ENCODE assay signal across 11 cellular contexts in genomic region chr14:69665596-69665995, GRCh38. TPM values are rescaled to one million over a fixed set of nuclear protein-coding genes. Genes with fewer than 3 reads are reported as not detected.
DNase-seq lines count a peak whose midpoint lies in the region; ATAC-seq and TF ChIP-seq lines count a peak whose summit lies in the region.
"Had no signal": no experiment of that assay in that cellular context is flagged by ENCODE, and none has a peak within 500 bp of the region (broad histone marks: within the 10 kb centered on the region; RNA-seq: fewer than 3 reads in every experiment).

No MANE protein-coding gene starts in this region.

- H3K4me3 ChIP-seq in ascending aorta (no peak overlapping the region), muscle layer of duodenum (ENCODE audit: low read depth in 1 of 2, low read length in 2 of 2) (no peak overlapping the region), transverse colon (no peak overlapping the region), SJCRH30 (no peak overlapping the region)

- H3K27ac Mint-ChIP-seq in activated naive CD8-positive, alpha-beta T cell, result peak overlapping the region; percentile 24
- H3K27ac Mint-ChIP-seq in activated naive CD8-positive, alpha-beta T cell treated with anti-CD3 and anti-CD28 coated beads, Interleukin-2, amount 50 U/mL, for 24 hours, result no peak overlapping the region

- no peaks in the 10 kb centered on the region for H3K27me3 ChIP-seq in ascending aorta
- no peaks in the 10 kb centered on the region for H3K27me3 ChIP-seq in muscle layer of duodenum (ENCODE audit: low read depth, low read length)
- H3K27me3 ChIP-seq in transverse colon, result no peaks in the 10 kb centered on the region
- H3K27me3 ChIP-seq in SJCRH30, result no peaks in the 10 kb centered on the region

- H3K9me3 Mint-ChIP-seq in activated naive CD8-positive, alpha-beta T cell (ENCODE audit: low read depth), result no peaks in the 10 kb centered on the region
- H3K9me3 Mint-ChIP-seq in activated naive CD8-positive, alpha-beta T cell treated with anti-CD3 and anti-CD28 coated beads, Interleukin-2, amount 50 U/mL, for 24 hours, result no peaks in the 10 kb centered on the region

- ATAC-seq in activated naive CD8-positive, alpha-beta T cell treated with anti-CD3 and anti-CD28 coated beads, Interleukin-2, amount 50 U/mL, for 24 hours, result no peak

- H3K36me3 Mint-ChIP-seq in activated naive CD8-positive, alpha-beta T cell, result peaks cover 8% of the 10 kb centered on the region
- H3K36me3 Mint-ChIP-seq in activated naive CD8-positive, alpha-beta T cell treated with anti-CD3 and anti-CD28 coated beads, Interleukin-2, amount 50 U/mL, for 24 hours (ENCODE audit: low read depth), result peaks cover 34% of the 10 kb centered on the region

- peaks cover 21 to 87% of the 10 kb centered on the region in 2 donors for H3K4me1 ChIP-seq in ascending aorta
- peaks cover 23 to 40% of the 10 kb centered on the region in 2 donors for H3K4me1 ChIP-seq in muscle layer of duodenum (ENCODE audit: control insufficient read depth in 1 of 2, insufficient read depth in 2 of 2, low read length in 2 of 2)
- peaks cover 40 to 91% (median 58%) of the 10 kb centered on the region in 4 donors for H3K4me1 ChIP-seq in transverse colon
- no peaks in the 10 kb centered on the region for H3K4me1 ChIP-seq in SJCRH30

- peaks cover 87% of the 10 kb centered on the region for H3K4me1 Mint-ChIP-seq in activated naive CD8-positive, alpha-beta T cell (ENCODE audit: low read depth)
- H3K4me1 Mint-ChIP-seq in activated naive CD8-positive, alpha-beta T cell treated with anti-CD3 and anti-CD28 coated beads, Interleukin-2, amount 50 U/mL, for 24 hours, result peaks cover 92% of the 10 kb centered on the region

- H3K27ac ChIP-seq in ascending aorta (peak overlapping the region; percentile 79 to 87), muscle layer of duodenum (ENCODE audit: low read length) (peak overlapping the region; percentile 83), transverse colon (peak overlapping the region; percentile 51 to 68 (median 52)), SJCRH30 (no peak overlapping the region)

- DNase-seq in activated naive CD8-positive, alpha-beta T cell treated with anti-CD3 and anti-CD28 coated beads, Interleukin-2, amount 50 U/mL, for 24 hours, result no peak
- DNase-seq in ascending aorta (ENCODE audit: low spot score in 2 of 2) (no peak), transverse colon (no peak), HT-29 (ENCODE audit: low spot score) (no peak), occipital lobe (lab: John Stamatoyannopoulos, UW) (no peak), SJCRH30 (no peak)
- DNase-seq: amniotic stem cell, NCI-H2081, T1000 had no signal

- H3K36me3 ChIP-seq in ascending aorta (no peaks in the 10 kb centered on the region), muscle layer of duodenum (ENCODE audit: control insufficient read depth in 1 of 2, insufficient read depth in 2 of 2, low read length in 2 of 2) (no peaks in the 10 kb centered on the region), transverse colon (no peaks in the 10 kb centered on the region), SJCRH30 (no peaks in the 10 kb centered on the region)

- H3K27me3 Mint-ChIP-seq in activated naive CD8-positive, alpha-beta T cell, result no peaks in the 10 kb centered on the region
- no peaks in the 10 kb centered on the region for H3K27me3 Mint-ChIP-seq in activated naive CD8-positive, alpha-beta T cell treated with anti-CD3 and anti-CD28 coated beads, Interleukin-2, amount 50 U/mL, for 24 hours

- in situ Hi-C loops in transverse colon (cut with MboI; ENCODE audit: low pct_ligation_motif_present in 1 of 4, low pct_unique_long_range_greater_than_20kb in 1 of 4, low sequenced_read_pairs in 3 of 4), result no loop called here

- no peak for TF ChIP-seq EP300 in transverse colon (IDR thresholded peaks at IDR 0.05; ENCODE audit: low read depth)

- H3K9me3 ChIP-seq in ascending aorta (no peaks in the 10 kb centered on the region), muscle layer of duodenum (ENCODE audit: control insufficient read depth in 1 of 2, low read length in 2 of 2) (no peaks in the 10 kb centered on the region), transverse colon (no peaks in the 10 kb centered on the region), SJCRH30 (replicated peaks) (no peaks in the 10 kb centered on the region)

- intact Hi-C loops in ascending aorta (cut with DNase I) (no loop called here), transverse colon (cut with DNase I; ENCODE audit: low total_unique reads) (no loop called here)

- TF ChIP-seq CTCF in ascending aorta (IDR thresholded peaks at IDR 0.05), result no peak
- no peak for TF ChIP-seq CTCF in transverse colon (IDR thresholded peaks at IDR 0.05)

- TF ChIP-seq POLR2A in transverse colon (IDR thresholded peaks at IDR 0.05), result no peak

- 86 to 89% methylated on average over 1 of the region's 1 CpG for WGBS in transverse colon (ENCODE audit: low coverage in 1 of 2), 2 donors

- H3K4me3 Mint-ChIP-seq in activated naive CD8-positive, alpha-beta T cell, result no peak overlapping the region
- no peak overlapping the region for H3K4me3 Mint-ChIP-seq in activated naive CD8-positive, alpha-beta T cell treated with anti-CD3 and anti-CD28 coated beads, Interleukin-2, amount 50 U/mL, for 24 hours

RNA-seq across cellular contexts. Expression of gene SUSD6, which starts 54.2 kb away (rescaled TPM):
- total RNA-seq in ascending aorta (23.3 TPM), transverse colon (100 to 1,000 TPM in 2 of 4 donors, 10 to 100 TPM in 2; 29.1 to 159 (median 95.0) TPM), occipital lobe (6.1 TPM)
- 6.1 and 10.9 TPM in 2 replicates for total RNA-seq in HT-29 (2014; rRNA removed; shearing (Covaris generic))
- total RNA-seq in SJCRH30 (2014; rRNA removed; shearing (Covaris generic)), result 5.2 and 5.9 TPM in 2 replicates
